In genomic region chr12:10941916-10942607, GRCh38 we compare ENCODE assay signal across 14 cellular contexts. TPM values are rescaled to one million over a fixed set of nuclear protein-coding genes. Genes with fewer than 3 reads are reported as not detected.
DNase-seq lines count a peak whose midpoint lies in the region; ATAC-seq and TF ChIP-seq lines count a peak whose summit lies in the region.
"Had no signal": no experiment of that assay in that cellular context is flagged by ENCODE, and none has a peak within 500 bp of the region (broad histone marks: within the 10 kb centered on the region; RNA-seq: fewer than 3 reads in every experiment).

No MANE protein-coding gene starts in this region.

- no peak overlapping the region for H3K9ac ChIP-seq in NT2/D1 (ENCODE audit: insufficient read length, low read depth)
- peak overlapping the region; percentile 50 for H3K9ac ChIP-seq in smooth muscle cell (ENCODE audit: low read depth)

- no peaks in the 10 kb centered on the region for H3K9me2 ChIP-seq in hepatocyte (replicated peaks; ENCODE audit: insufficient read depth)

- peak; percentile 20 for DNase-seq in DMS 273 (lab: John Stamatoyannopoulos, UW; ENCODE audit: unreplicated experiment)
- no peak for DNase-seq in DMS 273 treated with DMSO at 0.1 percent for 48 hours (lab: John Stamatoyannopoulos, UW)
- peak; percentile 78 for DNase-seq in NT2/D1 (ENCODE audit: low read depth, low spot score)
- peak; percentile 53 for DNase-seq in hepatocyte (ENCODE audit: low spot score)
- DNase-seq in smooth muscle cell (lab: John Stamatoyannopoulos, UW; ENCODE audit: unreplicated experiment), result no peak
- DNase-seq in cortex of kidney (lab: John Stamatoyannopoulos, UW), result no peak
- DNase-seq: NCI-H526 treated with DMSO at 0.1 percent for 48 hours, posterior cingulate gyrus, upper lobe of right lung had no signal

- H3K4me2 ChIP-seq in hepatocyte (no peak overlapping the region), smooth muscle cell (no peak overlapping the region)

- ATAC-seq in GM19452 (IDR thresholded peaks at IDR 0.05; ENCODE audit: unreplicated experiment) (no peak), GM18517 (IDR thresholded peaks at IDR 0.05; ENCODE audit: unreplicated experiment) (no peak)
- ATAC-seq: upper lobe of right lung had no signal

- H4K20me1 ChIP-seq in hepatocyte (ENCODE audit: insufficient read depth, poor library complexity, severe bottlenecking), result no peaks in the 10 kb centered on the region
- no peaks in the 10 kb centered on the region for H4K20me1 ChIP-seq in smooth muscle cell (ENCODE audit: low read depth)

- H3K79me2 ChIP-seq in hepatocyte, result no peaks in the 10 kb centered on the region
- no peaks in the 10 kb centered on the region for H3K79me2 ChIP-seq in smooth muscle cell (ENCODE audit: low read depth)

- H3K36me3 ChIP-seq in NT2/D1 (ENCODE audit: insufficient read depth, insufficient read length, low read length), result no peaks in the 10 kb centered on the region
- H3K36me3 ChIP-seq in hepatocyte (replicated peaks; ENCODE audit: insufficient read depth, low read depth), result no peaks in the 10 kb centered on the region
- no peaks in the 10 kb centered on the region for H3K36me3 ChIP-seq in smooth muscle cell (ENCODE audit: low read depth)
- H3K36me3 ChIP-seq: ascending aorta, upper lobe of right lung had no signal

- H3K4me1 ChIP-seq in NT2/D1 (ENCODE audit: insufficient read depth, insufficient read length) (peaks cover 3% of the 10 kb centered on the region), hepatocyte (ENCODE audit: insufficient read depth) (no peaks in the 10 kb centered on the region), smooth muscle cell (ENCODE audit: low read depth) (no peaks in the 10 kb centered on the region)
- H3K4me1 ChIP-seq: ascending aorta, upper lobe of right lung had no signal

- WGBS in hepatocyte (ENCODE audit: low lambda C conversion rate, missing lambda C conversion rate), result 52% methylated on average over 4 of the region's 4 CpGs
- 52% methylated on average over 4 of the region's 4 CpGs for WGBS in smooth muscle cell (ENCODE audit: low lambda C conversion rate)

- H3K27me3 ChIP-seq in NT2/D1 (ENCODE audit: insufficient read depth, insufficient read length) (no peaks in the 10 kb centered on the region), hepatocyte (no peaks in the 10 kb centered on the region), smooth muscle cell (ENCODE audit: low read depth) (no peaks in the 10 kb centered on the region)
- H3K27me3 ChIP-seq: ascending aorta, upper lobe of right lung had no signal

- H3K4me3 ChIP-seq in NT2/D1 (ENCODE audit: insufficient read length, low read depth) (no peak overlapping the region), hepatocyte (no peak overlapping the region), smooth muscle cell (no peak overlapping the region)
- H3K4me3 ChIP-seq: ascending aorta, upper lobe of right lung had no signal

- peaks cover 10% of the 10 kb centered on the region for H3F3A ChIP-seq in smooth muscle cell (ENCODE audit: low read depth)

- H3K9me3 ChIP-seq in NT2/D1 (ENCODE audit: insufficient read depth, low read length) (peaks cover 43% of the 10 kb centered on the region), hepatocyte (ENCODE audit: low read depth) (peaks cover 7% of the 10 kb centered on the region), smooth muscle cell (replicated peaks; ENCODE audit: low read depth) (no peaks in the 10 kb centered on the region)
- H3K9me3 ChIP-seq: ascending aorta, upper lobe of right lung had no signal

- no peak for TF ChIP-seq CTCF in hepatocyte (IDR thresholded peaks at IDR 0.05; ENCODE audit: poor library complexity)
- TF ChIP-seq CTCF in smooth muscle cell (IDR thresholded peaks at IDR 0.05; ENCODE audit: borderline replicate concordance, insufficient read depth, poor library complexity, severe bottlenecking), result no peak

- no peak overlapping the region for H2AFZ ChIP-seq in hepatocyte
- H2AFZ ChIP-seq in smooth muscle cell (ENCODE audit: low read depth), result no peak overlapping the region

- H3K27ac ChIP-seq in hepatocyte, result peak overlapping the region; percentile 25
- H3K27ac ChIP-seq in smooth muscle cell (ENCODE audit: low read depth), result peak overlapping the region; percentile 85
- H3K27ac ChIP-seq: 22Rv1, ascending aorta, upper lobe of right lung had no signal

RNA-seq across cellular contexts. Expression of gene TAS2R14, which starts 3.0 kb away (rescaled TPM):
- 5.6 and 6.6 TPM in 2 replicates for total RNA-seq in hepatocyte
- polyA plus RNA-seq in hepatocyte, result 0.59 and 0.64 TPM in 2 replicates
- total RNA-seq in smooth muscle cell, result 5.8 and 7.1 TPM in 2 replicates
- 1.2 and 2.5 TPM in 2 replicates for polyA plus RNA-seq in smooth muscle cell
- total RNA-seq: ascending aorta had no signal

RNA-seq across cellular contexts. Expression of gene PRH2, which starts 13.0 kb away (rescaled TPM):
- total RNA-seq in hepatocyte (not detected in 2 replicates), smooth muscle cell (not detected in 2 replicates)
- polyA plus RNA-seq in hepatocyte (0.36 TPM in 1 of 2 replicates, not detected in the other), smooth muscle cell (0.33 TPM in 1 of 2 replicates, not detected in the other)
- total RNA-seq: ascending aorta, upper lobe of right lung had no signal

RNA-seq across cellular contexts. Expression of gene TAS2R13, which starts 32.7 kb away (rescaled TPM):
- total RNA-seq in hepatocyte (2.1 and 3.2 TPM in 2 replicates), smooth muscle cell (1.8 and 2.7 TPM in 2 replicates)
- polyA plus RNA-seq in hepatocyte (not detected in 2 replicates), smooth muscle cell (not detected in 2 replicates)

RNA-seq across cellular contexts. Expression of gene TAS2R50, which starts 44.6 kb away (rescaled TPM):
- total RNA-seq in hepatocyte, result 1.5 and 2.0 TPM in 2 replicates
- polyA plus RNA-seq in hepatocyte, result not detected in 2 replicates
- 1.8 and 6.3 TPM in 2 replicates for total RNA-seq in smooth muscle cell
- 0.78 TPM in 1 of 2 replicates, not detected in the other for polyA plus RNA-seq in smooth muscle cell
- total RNA-seq: ascending aorta had no signal
- polyA plus RNA-seq: liver had no signal

RNA-seq across cellular contexts. Expression of gene TAS2R20, which starts 56.0 kb away (rescaled TPM):
- total RNA-seq in hepatocyte (5.1 and 6.3 TPM in 2 replicates), smooth muscle cell (1.4 and 5.6 TPM in 2 replicates)
- polyA plus RNA-seq in hepatocyte (0.36 and 0.41 TPM in 2 replicates), smooth muscle cell (not detected in 2 replicates)

Comparison
In these comparisons a context has a peak if more than half of its experiments do, and no peak if none do; other contexts are left out.
1. DNase-seq: peak in DMS 273 (single experiment), NT2/D1 (single experiment) and hepatocyte (single experiment); none in DMS 273 treated with DMSO at 0.1 percent for 48 hours (single experiment), smooth muscle cell (single experiment) and cortex of kidney (single experiment).